In the genomic region with DNA sequence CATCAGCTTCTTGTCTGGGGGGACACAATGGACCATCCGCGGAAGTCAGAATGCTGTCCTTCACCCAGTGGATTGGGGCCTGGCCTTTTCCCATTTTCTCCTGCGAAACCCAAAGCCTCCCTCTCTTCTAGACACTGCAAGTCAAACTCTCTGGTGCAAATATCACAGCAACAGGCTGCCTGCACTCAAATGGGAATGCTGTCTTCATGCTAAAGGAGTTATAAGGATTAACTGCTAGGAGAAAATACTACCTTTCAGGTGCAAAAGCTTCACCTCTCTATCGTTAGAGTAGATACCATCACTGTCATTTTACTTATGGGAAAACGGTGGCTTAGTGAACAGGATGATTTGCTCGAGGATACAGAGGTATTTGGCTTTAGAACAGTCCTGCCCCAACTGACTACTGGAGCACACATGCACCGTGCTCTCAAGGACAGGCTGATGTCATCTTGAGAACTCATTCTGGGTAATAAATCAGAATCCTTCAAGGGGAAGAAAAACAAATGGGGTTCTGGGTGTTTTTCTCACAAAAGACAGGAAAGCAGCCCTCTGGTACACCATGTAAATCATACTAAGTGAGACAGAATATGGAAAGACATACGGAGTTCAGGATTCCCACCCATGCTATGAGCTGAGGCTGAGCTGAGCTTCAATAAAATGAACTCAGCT, we compare ENCODE assay signal across 14 cellular contexts.
DNase-seq lines count a peak whose midpoint lies in the region; ATAC-seq and TF ChIP-seq lines count a peak whose summit lies in the region.
"Had no signal": no experiment of that assay in that cellular context is flagged by ENCODE, and none has a peak within 500 bp of the region (broad histone marks: within the 10 kb centered on the region; RNA-seq: fewer than 3 reads in every experiment).

No MANE protein-coding gene starts in this region.

- peak overlapping the region; percentile 75 for H2AFZ ChIP-seq in smooth muscle cell (ENCODE audit: low read depth)

- POLR2A ChIA-PET in HEK293 (lab: Yijun Ruan, JAX), result no interaction called here

- 53% methylated on average over 8 of the region's 8 CpGs for WGBS in smooth muscle cell (ENCODE audit: low lambda C conversion rate)

- H3K9me3 ChIP-seq in HEK293 (ENCODE audit: control insufficient read depth, insufficient read depth, low read depth, low read length), result no peaks in the 10 kb centered on the region
- H3K9me3 ChIP-seq in smooth muscle cell (replicated peaks; ENCODE audit: low read depth), result no peaks in the 10 kb centered on the region
- no peaks in the 10 kb centered on the region for H3K9me3 ChIP-seq in left lung
- H3K9me3 ChIP-seq: HAP-1 had no signal

- DNase-seq in left colon (no peak), smooth muscle cell (lab: John Stamatoyannopoulos, UW; ENCODE audit: unreplicated experiment) (no peak), left lung (no peak), DMS53 (lab: John Stamatoyannopoulos, UW) (no peak)
- DNase-seq: activated CD4-positive, alpha-beta T cell treated with anti-CD3 and anti-CD28 coated beads for 48 hours; activated naive CD8-positive, alpha-beta T cell treated with anti-CD3 and anti-CD28 coated beads, Interleukin-2, amount 50 U/mL, for 24 hours; activated T-cell treated with anti-CD3 and anti-CD28 coated beads, Interleukin-2, amount 50 U/mL, for 4 hours; DMS79 treated with DMSO at 0.1 percent for 48 hours; NCI-H1436 treated with DMSO at 0.1 percent for 48 hours; stimulated activated CD4-positive, alpha-beta T cell treated with anti-CD3 and anti-CD28 coated beads, Interleukin-15, amount 100 ng/mL, for 24 hours had no signal

- TF ChIP-seq CTCF in HEK293 (tag by site-specific recombination; IDR thresholded peaks at IDR 0.05) (no peak), VCaP (conservative IDR thresholded peaks at IDR 0.05) (no peak), smooth muscle cell (IDR thresholded peaks at IDR 0.05; ENCODE audit: borderline replicate concordance, insufficient read depth, poor library complexity, severe bottlenecking) (no peak), left lung (IDR thresholded peaks at IDR 0.05) (no peak)

- CTCF ChIA-PET in HEK293 (lab: Yijun Ruan, JAX), result interaction anchor here (0.6 to 0.7 kb wide), 2 partner anchors 9 to 396 kb away, joined by 3 read pairs; no protein-coding TSS in a partner anchor

- no peak overlapping the region for H3K9ac ChIP-seq in smooth muscle cell (ENCODE audit: low read depth)

- peak overlapping the region; percentile 76 for H3K4me2 ChIP-seq in smooth muscle cell

- H3K27me3 ChIP-seq in smooth muscle cell (ENCODE audit: low read depth), result no peaks in the 10 kb centered on the region
- no peaks in the 10 kb centered on the region for H3K27me3 ChIP-seq in left lung

- peaks cover 10% of the 10 kb centered on the region for H3K4me1 ChIP-seq in HEK293 (ENCODE audit: control insufficient read depth, insufficient read depth, low read length)
- peaks cover 37% of the 10 kb centered on the region for H3K4me1 ChIP-seq in smooth muscle cell (ENCODE audit: low read depth)
- peaks cover 0 to 8% of the 10 kb centered on the region in 2 donors for H3K4me1 ChIP-seq in left lung
- H3K4me1 ChIP-seq: HAP-1 had no signal

- peaks cover 35% of the 10 kb centered on the region for H3F3A ChIP-seq in smooth muscle cell (ENCODE audit: low read depth)

- H4K20me1 ChIP-seq in smooth muscle cell (ENCODE audit: low read depth), result no peaks in the 10 kb centered on the region

- H3K4me3 ChIP-seq in HEK293 (ENCODE audit: low read depth, low read length) (no peak overlapping the region), smooth muscle cell (no peak overlapping the region), left lung (no peak overlapping the region)
- H3K4me3 ChIP-seq: HAP-1 had no signal

- intact Hi-C loops in left colon (cut with DNase I, micrococcal nuclease), result no loop called here
- intact Hi-C loops in left lung (cut with DNase I), result no loop called here

- ATAC-seq in left colon (peak; percentile 27), GM18858 (IDR thresholded peaks at IDR 0.05; ENCODE audit: unreplicated experiment) (no peak), left lung (no peak)
- ATAC-seq: activated naive CD8-positive, alpha-beta T cell treated with anti-CD3 and anti-CD28 coated beads, Interleukin-2, amount 50 U/mL, for 24 hours; activated T-cell treated with anti-CD3 and anti-CD28 coated beads, Interleukin-2, amount 50 U/mL, for 4 hours had no signal

- H3K36me3 ChIP-seq in HEK293 (ENCODE audit: control insufficient read depth in 2 of 2, insufficient read depth in 1 of 2, low read length in 2 of 2), result no peaks in the 10 kb centered on the region
- H3K36me3 ChIP-seq in smooth muscle cell (ENCODE audit: low read depth), result no peaks in the 10 kb centered on the region
- no peaks in the 10 kb centered on the region for H3K36me3 ChIP-seq in left lung
- H3K36me3 ChIP-seq: HAP-1 had no signal

- H3K27ac ChIP-seq in HEK293 (ENCODE audit: extremely low read depth, low read depth, low read length) (no peak overlapping the region), VCaP (peak overlapping the region; percentile 82), smooth muscle cell (ENCODE audit: low read depth) (peak overlapping the region; percentile 95), left lung (no peak overlapping the region)

- no peaks in the 10 kb centered on the region for H3K79me2 ChIP-seq in smooth muscle cell (ENCODE audit: low read depth)

TF ChIP-seq in HEK293, 187 proteins besides CTCF, POLR2A, EP300 and RAD21:
- TF ChIP-seq TCF7L2 (IDR thresholded peaks at IDR 0.05; ENCODE audit: borderline replicate concordance, low read depth, low read length) (no peak), SCRT1 (tag by site-specific recombination; IDR thresholded peaks at IDR 0.05; ENCODE audit: borderline replicate concordance) (peak; percentile 51; the same call in 1 of the 2 replicates), SCRT2 (tag by site-specific recombination; IDR thresholded peaks at IDR 0.05) (peak; percentile 83), ZNF747 (tag by site-specific recombination; IDR thresholded peaks at IDR 0.05) (no peak), ZNF174 (tag by site-specific recombination; IDR thresholded peaks at IDR 0.05) (no peak), SP7 (tag by site-specific recombination; IDR thresholded peaks at IDR 0.05) (0 out of 2 replicates have a peak, but pooled peaks have one; percentile 19), ZNF335 (tag by site-specific recombination; conservative IDR thresholded peaks at IDR 0.05) (0 out of 2 replicates have a peak, but pooled peaks have one; percentile 14)
- TF ChIP-seq, protein P1, sequence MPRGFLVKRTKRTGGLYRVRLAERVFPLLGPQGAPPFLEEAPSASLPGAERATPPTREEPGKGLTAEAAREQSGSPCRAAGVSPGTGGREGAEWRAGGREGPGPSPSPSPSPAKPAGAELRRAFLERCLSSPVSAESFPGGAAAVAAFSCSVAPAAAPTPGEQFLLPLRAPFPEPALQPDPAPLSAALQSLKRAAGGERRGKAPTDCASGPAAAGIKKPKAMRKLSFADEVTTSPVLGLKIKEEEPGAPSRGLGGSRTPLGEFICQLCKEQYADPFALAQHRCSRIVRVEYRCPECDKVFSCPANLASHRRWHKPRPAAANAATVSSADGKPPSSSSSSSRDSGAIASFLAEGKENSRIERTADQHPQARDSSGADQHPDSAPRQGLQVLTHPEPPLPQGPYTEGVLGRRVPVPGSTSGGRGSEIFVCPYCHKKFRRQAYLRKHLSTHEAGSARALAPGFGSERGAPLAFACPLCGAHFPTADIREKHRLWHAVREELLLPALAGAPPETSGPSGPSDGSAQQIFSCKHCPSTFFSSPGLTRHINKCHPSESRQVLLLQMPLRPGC (tag by site-specific recombination; IDR thresholded peaks at IDR 0.05), result no peak
- TF ChIP-seq, protein P2, sequence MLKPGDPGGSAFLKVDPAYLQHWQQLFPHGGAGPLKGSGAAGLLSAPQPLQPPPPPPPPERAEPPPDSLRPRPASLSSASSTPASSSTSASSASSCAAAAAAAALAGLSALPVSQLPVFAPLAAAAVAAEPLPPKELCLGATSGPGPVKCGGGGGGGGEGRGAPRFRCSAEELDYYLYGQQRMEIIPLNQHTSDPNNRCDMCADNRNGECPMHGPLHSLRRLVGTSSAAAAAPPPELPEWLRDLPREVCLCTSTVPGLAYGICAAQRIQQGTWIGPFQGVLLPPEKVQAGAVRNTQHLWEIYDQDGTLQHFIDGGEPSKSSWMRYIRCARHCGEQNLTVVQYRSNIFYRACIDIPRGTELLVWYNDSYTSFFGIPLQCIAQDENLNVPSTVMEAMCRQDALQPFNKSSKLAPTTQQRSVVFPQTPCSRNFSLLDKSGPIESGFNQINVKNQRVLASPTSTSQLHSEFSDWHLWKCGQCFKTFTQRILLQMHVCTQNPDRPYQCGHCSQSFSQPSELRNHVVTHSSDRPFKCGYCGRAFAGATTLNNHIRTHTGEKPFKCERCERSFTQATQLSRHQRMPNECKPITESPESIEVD (tag by site-specific recombination; IDR thresholded peaks at IDR 0.05), result peak; percentile 61

Comparison
In these comparisons a context has a peak if more than half of its experiments do, and no peak if none do; other contexts are left out.
1. H3K27ac ChIP-seq: peak in VCaP (single experiment) and smooth muscle cell (single experiment); none in HEK293 (single experiment) and left lung (0 of 2).